ENCODE assay signal across 15 cellular contexts in genomic region chr4:55336138-55337034, GRCh38. TPM values are rescaled to one million over a fixed set of nuclear protein-coding genes. Genes with fewer than 3 reads are reported as not detected.
DNase-seq lines count a peak whose midpoint lies in the region; ATAC-seq and TF ChIP-seq lines count a peak whose summit lies in the region.
"Had no signal": no experiment of that assay in that cellular context is flagged by ENCODE, and none has a peak within 500 bp of the region (broad histone marks: within the 10 kb centered on the region; RNA-seq: fewer than 3 reads in every experiment).

No MANE protein-coding gene starts in this region.

- H3K4me3 Mint-ChIP-seq in activated CD4-positive, alpha-beta T cell treated with anti-CD3 and anti-CD28 coated beads, Interleukin-2, amount 10 ng/mL, durations not matched to agents 24 days and 14 days = peak overlapping the region; percentile 26
- H3K4me3 Mint-ChIP-seq: endodermal cell had no signal

- H3K4me1 Mint-ChIP-seq in activated CD4-positive, alpha-beta T cell treated with anti-CD3 and anti-CD28 coated beads, Interleukin-2, amount 10 ng/mL, durations not matched to agents 24 days and 14 days = peaks cover 20% of the 10 kb centered on the region

- peak overlapping the region; percentile 69 for H3K9ac ChIP-seq in SK-N-MC (ENCODE audit: insufficient read length)

- no peak for TF ChIP-seq POLR2A in GM18505 (IDR thresholded peaks at IDR 0.05; ENCODE audit: borderline replicate concordance, extremely low read depth, insufficient read depth, insufficient read length)

- peak overlapping the region; percentile 98 for H3K27ac ChIP-seq in SK-N-MC
- H3K27ac ChIP-seq: neutrophil, tibial nerve had no signal

- peaks cover 2% of the 10 kb centered on the region for H3K36me3 Mint-ChIP-seq in activated CD4-positive, alpha-beta T cell treated with anti-CD3 and anti-CD28 coated beads, Interleukin-2, amount 10 ng/mL, durations not matched to agents 24 days and 14 days (ENCODE audit: low read depth)

- no peaks in the 10 kb centered on the region for H3K36me3 ChIP-seq in SK-N-MC (ENCODE audit: insufficient read depth, low read length)
- H3K36me3 ChIP-seq: neutrophil, tibial nerve had no signal

- no peaks in the 10 kb centered on the region for H3K27me3 Mint-ChIP-seq in activated CD4-positive, alpha-beta T cell treated with anti-CD3 and anti-CD28 coated beads, Interleukin-2, amount 10 ng/mL, durations not matched to agents 24 days and 14 days

- H3K27ac Mint-ChIP-seq in activated CD4-positive, alpha-beta T cell treated with anti-CD3 and anti-CD28 coated beads, Interleukin-2, amount 10 ng/mL, durations not matched to agents 24 days and 14 days = peak overlapping the region; percentile 86
- H3K27ac Mint-ChIP-seq: endodermal cell had no signal

- H3K4me3 ChIP-seq in SK-N-MC = peak overlapping the region; percentile 83
- H3K4me3 ChIP-seq: tibial nerve had no signal

- intact Hi-C loops in activated CD4-positive, alpha-beta T cell treated with anti-CD3 and anti-CD28 coated beads, Interleukin-2, amount 10 ng/mL, durations not matched to agents 24 days and 14 days (cut with micrococcal nuclease) = loop anchor here (2.0 to 10.0 kb wide), 3 partner anchors 18 to 518 kb away; partner anchors contain the start of genes CLOCK and EXOC1

- peaks cover 10% of the 10 kb centered on the region for H3K9me3 Mint-ChIP-seq in activated CD4-positive, alpha-beta T cell treated with anti-CD3 and anti-CD28 coated beads, Interleukin-2, amount 10 ng/mL, durations not matched to agents 24 days and 14 days

- ATAC-seq in GM18505 (IDR thresholded peaks at IDR 0.05; ENCODE audit: unreplicated experiment) (no peak), HG03025 (IDR thresholded peaks at IDR 0.05; ENCODE audit: low FRiP score, unreplicated experiment) (no peak), GM19455 (IDR thresholded peaks at IDR 0.05; ENCODE audit: unreplicated experiment) (no peak)

- DNase-seq in activated CD4-positive, alpha-beta T cell treated with anti-CD3 and anti-CD28 coated beads, Interleukin-2, amount 10 ng/mL, durations not matched to agents 24 days and 14 days = peak; percentile 52
- DNase-seq in activated CD4-positive, alpha-beta T cell treated with anti-CD3 and anti-CD28 coated beads for 1 hour = no peak
- peak; percentile 53 for DNase-seq in KG1 (lab: John Stamatoyannopoulos, UW)
- peak; percentile 77 for DNase-seq in SK-N-MC (ENCODE audit: low read depth, low spot score)
- DNase-seq in dermis microvascular lymphatic vessel endothelial cell (ENCODE audit: low read depth in 2 of 2) = peak; percentile 60 to 70
- DNase-seq: activated effector memory CD4-positive, alpha-beta T cell treated with Interleukin-2 at 50 U/mL for 16 hours; endodermal cell; mesendoderm; NCI-H510A; SIG-M5 had no signal

- no peaks in the 10 kb centered on the region for H3K9me3 ChIP-seq in SK-N-MC (ENCODE audit: low read depth, low read length)
- H3K9me3 ChIP-seq: neutrophil, tibial nerve had no signal

RNA-seq across cellular contexts. Expression of gene SRD5A3, which starts 9.7 kb away (rescaled TPM):
- 26.6 and 27.4 TPM in 2 replicates for total RNA-seq in activated CD4-positive, alpha-beta T cell treated with anti-CD3 and anti-CD28 coated beads, Interleukin-2, amount 10 ng/mL, durations not matched to agents 24 days and 14 days
- total RNA-seq in dermis microvascular lymphatic vessel endothelial cell = 7.1 and 9.5 TPM in 2 replicates

RNA-seq across cellular contexts. Expression of gene TMEM165, which starts 59.4 kb away (rescaled TPM):
- 87.2 and 99.1 TPM in 2 replicates for total RNA-seq in activated CD4-positive, alpha-beta T cell treated with anti-CD3 and anti-CD28 coated beads, Interleukin-2, amount 10 ng/mL, durations not matched to agents 24 days and 14 days
- total RNA-seq in dermis microvascular lymphatic vessel endothelial cell = 88.3 and 98.1 TPM in 2 replicates
